Comparison of ENCODE assay signal across 14 cellular contexts in the genomic region with DNA sequence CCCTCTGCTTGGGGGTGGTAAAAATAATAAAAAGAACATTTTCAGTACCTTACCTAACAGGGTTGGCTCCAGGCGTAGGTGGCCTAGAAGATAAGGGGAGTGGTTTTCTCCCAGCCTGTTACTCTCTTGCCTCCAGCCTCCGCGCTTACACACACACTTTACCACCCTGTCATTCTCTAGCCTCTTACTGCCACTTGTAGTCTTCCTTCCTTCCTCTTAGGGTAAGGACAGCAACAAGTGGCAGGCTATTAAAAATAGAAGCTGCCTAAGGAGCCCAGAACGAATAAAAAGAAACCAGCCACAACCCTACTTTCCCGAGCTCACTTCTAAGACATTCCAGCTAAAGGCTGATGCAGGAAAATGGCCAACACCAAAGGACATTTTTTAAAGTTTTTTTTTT. TPM values are rescaled to one million over a fixed set of nuclear protein-coding genes. Genes with fewer than 3 reads are reported as not detected.
A peak's percentile ranks its signal among the peaks of the same experiment; 100 is the strongest.
DNase-seq lines count a peak whose midpoint lies in the region; ATAC-seq, FAIRE-seq and TF ChIP-seq lines count a peak whose summit lies in the region.
"Had no signal": no experiment of that assay in that cellular context is flagged by ENCODE, and none has a peak within 500 bp of the region (broad histone marks: within the 10 kb centered on the region; RNA-seq: fewer than 3 reads in every experiment).

No MANE protein-coding gene starts in this region.

- H3K27ac ChIP-seq in dorsolateral prefrontal cortex, result peak overlapping the region in 1 of 59 donors; percentile 38
- H3K27ac ChIP-seq: RWPE1 had no signal

- FAIRE-seq in HTR-8/SVneo (lab: Jason Lieb, UNC), result no peak

- H3K4me1 Mint-ChIP-seq in natural killer cell, result peaks cover 10 to 25% of the 10 kb centered on the region in 2 donors
- H3K4me1 Mint-ChIP-seq in natural killer cell treated with Interleukin-12 subunit alpha and Interleukin-12 subunit beta and Interleukin-15 and Interleukin-18, amount 100 ng/mL, for 72 hours (ENCODE audit: low read depth in 2 of 2), result peaks cover 10 to 16% of the 10 kb centered on the region in 2 donors
- H3K4me1 Mint-ChIP-seq in mesothelial cell of epicardium, result peaks cover 24% of the 10 kb centered on the region

- no peaks in the 10 kb centered on the region for H3K9me3 Mint-ChIP-seq in natural killer cell
- no peaks in the 10 kb centered on the region for H3K9me3 Mint-ChIP-seq in natural killer cell treated with Interleukin-12 subunit alpha and Interleukin-12 subunit beta and Interleukin-15 and Interleukin-18, amount 100 ng/mL, for 72 hours
- no peaks in the 10 kb centered on the region for H3K9me3 Mint-ChIP-seq in mesothelial cell of epicardium
- H3K9me3 Mint-ChIP-seq: activated naive CD8-positive, alpha-beta T cell treated with anti-CD3 and anti-CD28 coated beads, Interleukin-2, amount 10 ng/mL, durations not matched to agents 7 days and 5 days; stimulated activated memory B cell treated with anti-CD40 and anti-IgM and Interleukin-4, amounts not matched to agents 10 μg/mL and 1 μg/mL and 100 μg/mL, for 72 hours had no signal

- peak overlapping the region in 1 of 2 donors; percentile 71 for H3K27ac Mint-ChIP-seq in natural killer cell
- no peak overlapping the region for H3K27ac Mint-ChIP-seq in natural killer cell treated with Interleukin-12 subunit alpha and Interleukin-12 subunit beta and Interleukin-15 and Interleukin-18, amount 100 ng/mL, for 72 hours
- peak overlapping the region; percentile 97 for H3K27ac Mint-ChIP-seq in mesothelial cell of epicardium
- H3K27ac Mint-ChIP-seq: activated naive CD8-positive, alpha-beta T cell treated with anti-CD3 and anti-CD28 coated beads, Interleukin-2, amount 10 ng/mL, durations not matched to agents 7 days and 5 days; stimulated activated memory B cell treated with anti-CD40 and anti-IgM and Interleukin-4, amounts not matched to agents 10 μg/mL and 1 μg/mL and 100 μg/mL, for 72 hours had no signal

- H3K27me3 ChIP-seq in dorsolateral prefrontal cortex, result no peaks in the 10 kb centered on the region

- no peaks in the 10 kb centered on the region for H3K36me3 Mint-ChIP-seq in natural killer cell
- H3K36me3 Mint-ChIP-seq in natural killer cell treated with Interleukin-12 subunit alpha and Interleukin-12 subunit beta and Interleukin-15 and Interleukin-18, amount 100 ng/mL, for 72 hours, result no peaks in the 10 kb centered on the region
- no peaks in the 10 kb centered on the region for H3K36me3 Mint-ChIP-seq in mesothelial cell of epicardium
- H3K36me3 Mint-ChIP-seq: activated naive CD8-positive, alpha-beta T cell treated with anti-CD3 and anti-CD28 coated beads, Interleukin-2, amount 10 ng/mL, durations not matched to agents 7 days and 5 days; stimulated activated memory B cell treated with anti-CD40 and anti-IgM and Interleukin-4, amounts not matched to agents 10 μg/mL and 1 μg/mL and 100 μg/mL, for 72 hours had no signal

- DNase-seq in natural killer cell (no peak), UCSD-AML1 (lab: John Stamatoyannopoulos, UW; ENCODE audit: unreplicated experiment) (peak; percentile 44), mesothelial cell of epicardium (ENCODE audit: low spot score in 2 of 2, unreplicated experiment in 2 of 2) (no peak), dorsolateral prefrontal cortex (no peak), CD1c-positive myeloid dendritic cell (ENCODE audit: extremely low spot score) (no peak), HTR-8/SVneo (ENCODE audit: insufficient read length, low spot score) (no peak)
- DNase-seq in natural killer cell treated with Interleukin-12 subunit alpha and Interleukin-12 subunit beta and Interleukin-15 and Interleukin-18, amount 100 ng/mL, for 72 hours (ENCODE audit: low spot score), result no peak
- DNase-seq: activated naive CD8-positive, alpha-beta T cell treated with anti-CD3 and anti-CD28 coated beads, Interleukin-2, amount 10 ng/mL, durations not matched to agents 7 days and 5 days; AML-193; NCI-H526; stimulated activated CD4-positive, alpha-beta T cell treated with anti-CD3 and anti-CD28 coated beads, Interleukin-4, amount 100 ng/mL, for 1 hour had no signal

- peak overlapping the region; percentile 17 for H3K4me3 Mint-ChIP-seq in natural killer cell
- no peak overlapping the region for H3K4me3 Mint-ChIP-seq in natural killer cell treated with Interleukin-12 subunit alpha and Interleukin-12 subunit beta and Interleukin-15 and Interleukin-18, amount 100 ng/mL, for 72 hours
- H3K4me3 Mint-ChIP-seq in mesothelial cell of epicardium, result no peak overlapping the region
- H3K4me3 Mint-ChIP-seq: activated naive CD8-positive, alpha-beta T cell treated with anti-CD3 and anti-CD28 coated beads, Interleukin-2, amount 10 ng/mL, durations not matched to agents 7 days and 5 days; stimulated activated memory B cell treated with anti-CD40 and anti-IgM and Interleukin-4, amounts not matched to agents 10 μg/mL and 1 μg/mL and 100 μg/mL, for 72 hours had no signal

- intact Hi-C loops in natural killer cell (cut with micrococcal nuclease) (no loop called here), dorsolateral prefrontal cortex (cut with DNase I) (no loop called here)

- ATAC-seq in natural killer cell (peak in 2 of 3 donors; percentile 57 to 61), HG03097 (IDR thresholded peaks at IDR 0.05; ENCODE audit: low FRiP score, unreplicated experiment) (no peak)
- no peak for ATAC-seq in natural killer cell treated with Interleukin-12 subunit alpha and Interleukin-12 subunit beta and Interleukin-15 and Interleukin-18, amount 100 ng/mL, for 72 hours
- ATAC-seq: stimulated activated memory B cell treated with anti-CD40 and anti-IgM and Interleukin-4, amounts not matched to agents 10 μg/mL and 1 μg/mL and 100 μg/mL, for 72 hours had no signal

- H3K27me3 Mint-ChIP-seq in natural killer cell (ENCODE audit: low read depth in 2 of 2), result peaks cover 0 to 3% of the 10 kb centered on the region in 2 donors
- H3K27me3 Mint-ChIP-seq in natural killer cell treated with Interleukin-12 subunit alpha and Interleukin-12 subunit beta and Interleukin-15 and Interleukin-18, amount 100 ng/mL, for 72 hours, result peaks cover 2 to 6% of the 10 kb centered on the region in 2 donors
- H3K27me3 Mint-ChIP-seq in mesothelial cell of epicardium (ENCODE audit: low read depth), result peaks cover 3% of the 10 kb centered on the region

- no peak for TF ChIP-seq CTCF in natural killer cell (IDR thresholded peaks at IDR 0.05)
- TF ChIP-seq CTCF in mesothelial cell of epicardium (IDR thresholded peaks at IDR 0.05; ENCODE audit: unreplicated experiment), result no peak
- TF ChIP-seq CTCF in dorsolateral prefrontal cortex (IDR thresholded peaks at IDR 0.05 in 54 of 56, conservative IDR thresholded peaks at IDR 0.05 in 2 of 56; ENCODE audit: low read depth in 1 of 56, partially characterized antibody in 56 of 56), result no peak

- H3K4me3 ChIP-seq in dorsolateral prefrontal cortex, result no peak overlapping the region

RNA-seq across cellular contexts. Expression of a gene that starts 9.6 kb away (rescaled TPM):
- total RNA-seq in natural killer cell (under 1 TPM in 2 of 3 donors, not detected in 1; 0.09 to 0.16 TPM), mesothelial cell of epicardium (0.07 to 0.32 TPM (median 0.18 TPM) in 3 replicates), dorsolateral prefrontal cortex (1 to 10 TPM in 41 of 120 experiments, under 1 TPM in 67, not detected in 12; 0.13 to 6.5 (median 0.80) TPM)
- not detected for total RNA-seq in natural killer cell treated with Interleukin-12 subunit alpha and Interleukin-12 subunit beta and Interleukin-15 and Interleukin-18, amount 100 ng/mL, for 72 hours
- total RNA-seq: activated naive CD8-positive, alpha-beta T cell treated with anti-CD3 and anti-CD28 coated beads, Interleukin-2, amount 10 ng/mL, durations not matched to agents 7 days and 5 days had no signal

RNA-seq across cellular contexts. Expression of a gene that starts 24.1 kb away (rescaled TPM):
- total RNA-seq in natural killer cell (10 to 100 TPM; 57.8 to 59.8 (median 58.7) TPM), mesothelial cell of epicardium (39.3 to 40.7 TPM (median 40.2 TPM) in 3 replicates), dorsolateral prefrontal cortex (100 to 1,000 TPM in 2 of 120 experiments, 10 to 100 TPM in 118; 51.6 to 106 (median 75.9) TPM)
- total RNA-seq in natural killer cell treated with Interleukin-12 subunit alpha and Interleukin-12 subunit beta and Interleukin-15 and Interleukin-18, amount 100 ng/mL, for 72 hours, result 10 to 100 TPM; 41.2 to 47.1 TPM

Comparison
In these comparisons a context has a peak if more than half of its experiments do, and no peak if none do; other contexts are left out.
1. ATAC-seq: peak in natural killer cell (2 of 3); none in natural killer cell treated with Interleukin-12 subunit alpha and Interleukin-12 subunit beta and Interleukin-15 and Interleukin-18, amount 100 ng/mL, for 72 hours (0 of 2) and HG03097 (single experiment).